ENCODE assay signal across 1 cellular context in genomic region chr6:90194371-90194841, GRCh38.
TF ChIP-seq lines count a peak whose summit lies in the region.

No MANE protein-coding gene starts in this region.

TF ChIP-seq in SK-N-SH, 30 proteins besides CTCF, POLR2A, EP300 and RAD21 (continued from another document):
- peak; percentile 78; the same call in 1 of the 2 replicates for TF ChIP-seq POLR2AphosphoS5 (IDR thresholded peaks at IDR 0.05; ENCODE audit: low read depth, low read length)
- 0 out of 2 replicates have a peak, but pooled peaks have one; percentile 48 for TF ChIP-seq MXI1 (IDR thresholded peaks at IDR 0.05; ENCODE audit: low read depth, low read length)
- no peak for TF ChIP-seq CHD2 (IDR thresholded peaks at IDR 0.05; ENCODE audit: low read length, partially characterized antibody)
- peak; percentile 89 for TF ChIP-seq GATA2 (CRISPR knock-in tag; IDR thresholded peaks at IDR 0.05)
- TF ChIP-seq RCOR1 (IDR thresholded peaks at IDR 0.05; ENCODE audit: low read length), result peak; percentile 88
- TF ChIP-seq TCF12 (IDR thresholded peaks at IDR 0.05), result peak; percentile 99
- TF ChIP-seq REST (IDR thresholded peaks at IDR 0.05; ENCODE audit: low read depth, low read length), result no peak
- TF ChIP-seq TEAD4 (IDR thresholded peaks at IDR 0.05; ENCODE audit: borderline replicate concordance, insufficient read depth), result peak; percentile 66; the same call in 1 of the 2 replicates
- TF ChIP-seq MEF2A (IDR thresholded peaks at IDR 0.05; ENCODE audit: borderline replicate concordance, low read depth), result peak; percentile 98
TF ChIP-seq in SK-N-SH: peak in this region for 16.
